Comparison of ENCODE assay signal across 9 cellular contexts in genomic region chr2:237128026-237128703, GRCh38. TPM values are rescaled to one million over a fixed set of nuclear protein-coding genes. Genes with fewer than 3 reads are reported as not detected.
DNase-seq lines count a peak whose midpoint lies in the region; ATAC-seq, FAIRE-seq and TF ChIP-seq lines count a peak whose summit lies in the region.
"Had no signal": no experiment of that assay in that cellular context is flagged by ENCODE, and none has a peak within 500 bp of the region (broad histone marks: within the 10 kb centered on the region; RNA-seq: fewer than 3 reads in every experiment).

No MANE protein-coding gene starts in this region.

- 15% methylated on average over 11 of the region's 11 CpGs for WGBS in A549 (ENCODE audit: missing lambda C conversion rate)

- H3K9ac ChIP-seq in HUES48 (ENCODE audit: low read depth, low read length) = no peak overlapping the region

- no peaks in the 10 kb centered on the region for H3K9me3 Mint-ChIP-seq in activated naive CD8-positive, alpha-beta T cell treated with anti-CD3 and anti-CD28 coated beads, Interleukin-2, amount 50 U/mL, for 24 hours

- H3K4me1 ChIP-seq in A549 (peaks cover 22% of the 10 kb centered on the region), HUES48 (ENCODE audit: control insufficient read depth, insufficient read depth, low read length) (peaks cover 9% of the 10 kb centered on the region; the same call in 1 of the 2 replicates)

- H3K4me3 ChIP-seq in A549 (no peak overlapping the region), HUES48 (ENCODE audit: low read depth, low read length) (no peak overlapping the region), WERI-Rb-1 (ENCODE audit: low read depth, low read length) (no peak overlapping the region)

- CTCF ChIA-PET in A549 (lab: Yijun Ruan, JAX) = interaction anchor here (0.5 to 1.9 kb wide), 9 partner anchors 9 to 443 kb away, joined by 3 to 8 read pairs (median 3); no protein-coding TSS in a partner anchor

- no peak overlapping the region for H3K27ac Mint-ChIP-seq in activated naive CD8-positive, alpha-beta T cell treated with anti-CD3 and anti-CD28 coated beads, Interleukin-2, amount 50 U/mL, for 24 hours
- H3K27ac Mint-ChIP-seq: activated naive CD8-positive, alpha-beta T cell had no signal

- H3K9me3 ChIP-seq in A549 (peaks cover 6% of the 10 kb centered on the region; the same call in 2 of the 3 replicates), HUES48 (ENCODE audit: control insufficient read depth, insufficient read depth, low read length) (peaks cover 8% of the 10 kb centered on the region; the same call in 1 of the 2 replicates), WERI-Rb-1 (ENCODE audit: severe bottlenecking) (peaks cover 3% of the 10 kb centered on the region)

- TF ChIP-seq EP300 in A549 (IDR thresholded peaks at IDR 0.05) = peak; percentile 75 to 82; a peak in 2 of 5 replicates

- TF ChIP-seq POLR2A in A549 (IDR thresholded peaks at IDR 0.05; ENCODE audit: low read length) = no peak

- DNase-seq in A549 (ENCODE audit: low read depth in 1 of 2, low spot score in 1 of 2) (peak; percentile 89 to 92), hepatic stellate cell (ENCODE audit: low spot score) (peak; percentile 93), NCI-H2107 (lab: John Stamatoyannopoulos, UW) (no peak), WERI-Rb-1 (no peak)
- peak; percentile 59 for DNase-seq in activated naive CD8-positive, alpha-beta T cell treated with anti-CD3 and anti-CD28 coated beads, Interleukin-2, amount 50 U/mL, for 24 hours
- DNase-seq in stimulated activated CD4-positive, alpha-beta T cell treated with anti-CD3 and anti-CD28 coated beads, Interleukin-1b, Interleukin-23, amount 100 ng/mL, for 48 hours = peak; percentile 73

- H3K36me3 ChIP-seq in HUES48 (ENCODE audit: control insufficient read depth, insufficient read depth, low read length) = no peaks in the 10 kb centered on the region
- no peaks in the 10 kb centered on the region for H3K36me3 ChIP-seq in WERI-Rb-1

- H3K4me3 Mint-ChIP-seq in activated naive CD8-positive, alpha-beta T cell treated with anti-CD3 and anti-CD28 coated beads, Interleukin-2, amount 50 U/mL, for 24 hours = no peak overlapping the region
- H3K4me3 Mint-ChIP-seq: activated naive CD8-positive, alpha-beta T cell had no signal

- no peaks in the 10 kb centered on the region for H3K4me1 Mint-ChIP-seq in activated naive CD8-positive, alpha-beta T cell treated with anti-CD3 and anti-CD28 coated beads, Interleukin-2, amount 50 U/mL, for 24 hours

- TF ChIP-seq CTCF in A549 (IDR thresholded peaks at IDR 0.05) = no peak
- no peak for TF ChIP-seq CTCF in WERI-Rb-1 (IDR thresholded peaks at IDR 0.05; ENCODE audit: low read depth, low read length)

- peak in 1 of 2 experiments; percentile 38; a peak in 2 of 5 replicates for TF ChIP-seq RAD21 in A549 (conservative IDR thresholded peaks at IDR 0.05 in 1 of 2, IDR thresholded peaks at IDR 0.05 in 1 of 2)

- ATAC-seq in A549 = peak; percentile 98 to 99
- ATAC-seq in activated naive CD8-positive, alpha-beta T cell treated with anti-CD3 and anti-CD28 coated beads, Interleukin-2, amount 50 U/mL, for 24 hours = peak; percentile 95
- no peak for ATAC-seq in GM21447 (IDR thresholded peaks at IDR 0.05; ENCODE audit: unreplicated experiment)

- H3K4me2 ChIP-seq in A549 = peak overlapping the region; percentile 70

- H3K36me3 Mint-ChIP-seq in activated naive CD8-positive, alpha-beta T cell treated with anti-CD3 and anti-CD28 coated beads, Interleukin-2, amount 50 U/mL, for 24 hours (ENCODE audit: low read depth) = no peaks in the 10 kb centered on the region
- H3K36me3 Mint-ChIP-seq: activated naive CD8-positive, alpha-beta T cell had no signal

- H3K27me3 ChIP-seq in HUES48 (ENCODE audit: control insufficient read depth, insufficient read depth, low read length) (no peaks in the 10 kb centered on the region), WERI-Rb-1 (ENCODE audit: insufficient read depth, low read depth, severe bottlenecking) (no peaks in the 10 kb centered on the region)

- POLR2A ChIA-PET in A549 (lab: Yijun Ruan, JAX) = interaction anchor here (1.0 kb wide), 1 partner anchor 43 kb away, joined by 3 read pairs; no protein-coding TSS in a partner anchor

- peak; percentile 96 for FAIRE-seq in A549 (lab: Jason Lieb, UNC)

- peaks cover 3% of the 10 kb centered on the region for H3K27me3 Mint-ChIP-seq in activated naive CD8-positive, alpha-beta T cell treated with anti-CD3 and anti-CD28 coated beads, Interleukin-2, amount 50 U/mL, for 24 hours
- H3K27me3 Mint-ChIP-seq: activated naive CD8-positive, alpha-beta T cell had no signal

- H3K27ac ChIP-seq in A549 (peak overlapping the region; percentile 73 to 94), HUES48 (ENCODE audit: low read depth, low read length) (peak overlapping the region; percentile 44), WERI-Rb-1 (no peak overlapping the region)

TF ChIP-seq in A549, 52 proteins besides CTCF, POLR2A, EP300 and RAD21:
- TF ChIP-seq E2F6 (IDR thresholded peaks at IDR 0.05; ENCODE audit: borderline replicate concordance, low read depth) = no peak; the same call in 1 of the 2 replicates
- peak in 1 of 2 experiments; percentile 70; a peak in 2 of 5 replicates for TF ChIP-seq JUN (IDR thresholded peaks at IDR 0.05)
- peak; percentile 60; the same call in 1 of the 2 replicates for TF ChIP-seq FOXS1 (CRISPR knock-in tag; IDR thresholded peaks at IDR 0.05)
- 0 out of 3 replicates have a peak, but pooled peaks have one; percentile 32 for TF ChIP-seq BCL3 (IDR thresholded peaks at IDR 0.05)
- TF ChIP-seq RFX5 (IDR thresholded peaks at IDR 0.05) = no peak
- TF ChIP-seq SMC3 (IDR thresholded peaks at IDR 0.05) = peak; percentile 28; the same call in 1 of the 3 replicates
- TF ChIP-seq GATA3 (IDR thresholded peaks at IDR 0.05; ENCODE audit: borderline replicate concordance) = peak; percentile 73; the same call in 1 of the 2 replicates
- TF ChIP-seq USF2 (IDR thresholded peaks at IDR 0.05) = peak; percentile 89
- TF ChIP-seq ZSCAN20 (CRISPR knock-in tag; IDR thresholded peaks at IDR 0.05) = no peak
- TF ChIP-seq FOSL2 (IDR thresholded peaks at IDR 0.05) = peak; percentile 93
- TF ChIP-seq FOSL2 (CRISPR knock-in tag; IDR thresholded peaks at IDR 0.05) = peak; percentile 96
- peak; percentile 74 for TF ChIP-seq MAX (IDR thresholded peaks at IDR 0.05)
- TF ChIP-seq JUNB (IDR thresholded peaks at IDR 0.05) = peak; percentile 90

RNA-seq across cellular contexts. Expression of gene COPS8, which starts 42.5 kb away (rescaled TPM):
- polyA plus RNA-seq in A549 (2011; rRNA removed) (129 and 161 TPM in 2 replicates), A549 (2017; fragmentation: RNase III; extraction: RNeasy Plus Mini Kit Qiagen cat#74134 plus additional on column Dnase treatment) (76.1 to 88.9 TPM (median 85.7 TPM) in 3 replicates)
- 65.4 and 67.5 TPM in 2 replicates for polyA plus RNA-seq in A549 (2012; cell fraction: cytosol; rRNA removed)
- 17.5 and 36.9 TPM in 2 replicates for polyA plus RNA-seq in A549 (2012; cell fraction: nucleus; rRNA removed)
- 22.7 and 24.7 TPM in 2 replicates for polyA minus RNA-seq in A549 (2011; rRNA and poly(A)+ RNA removed)

Comparison
In these comparisons a context has a peak if more than half of its experiments do, and no peak if none do; other contexts are left out.
1. DNase-seq: peak in A549 (2 of 2), activated naive CD8-positive, alpha-beta T cell treated with anti-CD3 and anti-CD28 coated beads, Interleukin-2, amount 50 U/mL, for 24 hours (single experiment), hepatic stellate cell (single experiment) and stimulated activated CD4-positive, alpha-beta T cell treated with anti-CD3 and anti-CD28 coated beads, Interleukin-1b, Interleukin-23, amount 100 ng/mL, for 48 hours (single experiment); none in NCI-H2107 (single experiment) and WERI-Rb-1 (single experiment).